In the genomic region with DNA sequence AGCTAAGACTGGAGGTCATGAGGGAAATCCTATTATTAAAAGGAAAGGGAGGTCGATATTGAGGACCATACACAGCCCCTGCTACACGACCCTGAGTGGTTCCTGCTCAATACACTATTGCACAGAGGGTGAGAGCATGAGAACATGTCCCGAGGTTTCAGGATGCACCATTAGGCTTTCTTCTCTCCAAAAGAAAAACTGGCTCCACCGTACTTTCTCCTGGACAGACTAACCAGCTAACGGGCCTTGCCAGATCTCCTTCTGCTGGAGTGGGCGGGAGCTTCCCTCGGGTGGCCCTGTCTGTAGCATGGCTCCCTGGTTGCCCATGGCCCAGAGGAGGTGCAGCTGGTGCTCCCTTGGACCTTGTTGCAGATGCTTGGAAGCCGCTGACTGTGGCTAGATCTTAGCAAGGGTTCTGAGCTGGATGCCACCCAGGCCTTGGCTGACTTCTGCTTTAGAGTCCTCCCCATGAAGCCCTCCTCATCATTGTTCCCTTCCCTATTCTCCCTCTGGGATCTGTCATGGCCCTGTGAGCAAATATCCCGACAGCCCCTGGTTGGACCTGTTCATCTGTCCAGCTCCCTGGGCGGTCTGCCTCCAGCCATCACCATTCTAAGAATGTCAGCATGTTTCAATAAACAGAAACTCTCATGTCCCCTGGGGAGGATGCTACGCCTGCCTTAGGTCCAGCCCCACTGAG, we compare ENCODE assay signal across 20 cellular contexts. TPM values are rescaled to one million over a fixed set of nuclear protein-coding genes. Genes with fewer than 3 reads are reported as not detected.
DNase-seq lines count a peak whose midpoint lies in the region; ATAC-seq, FAIRE-seq and TF ChIP-seq lines count a peak whose summit lies in the region.
"Had no signal": no experiment of that assay in that cellular context is flagged by ENCODE, and none has a peak within 500 bp of the region (broad histone marks: within the 10 kb centered on the region; RNA-seq: fewer than 3 reads in every experiment).

No MANE protein-coding gene starts in this region.

- H3K4me3 ChIP-seq in colonic mucosa, result no peak overlapping the region
- no peak overlapping the region for H3K4me3 ChIP-seq in kidney (ENCODE audit: low read length in 2 of 2)
- H3K4me3 ChIP-seq: BLaER1, GM23338 had no signal

- H3K36me3 ChIP-seq in colonic mucosa (no peaks in the 10 kb centered on the region), kidney (ENCODE audit: control insufficient read depth in 1 of 2, insufficient read depth in 2 of 2, low read length in 2 of 2) (no peaks in the 10 kb centered on the region)
- H3K36me3 ChIP-seq: BLaER1 had no signal

- H3K27me3 ChIP-seq in colonic mucosa, result no peaks in the 10 kb centered on the region
- H3K27me3 ChIP-seq: BLaER1 had no signal

- intact Hi-C loops in colonic mucosa (cut with DNase I), result no loop called here
- intact Hi-C loops in kidney (cut with DNase I), result no loop called here

- no peak for TF ChIP-seq CTCF in colonic mucosa (IDR thresholded peaks at IDR 0.05)
- TF ChIP-seq CTCF in omental fat pad (IDR thresholded peaks at IDR 0.05), result no peak
- TF ChIP-seq CTCF in kidney (IDR thresholded peaks at IDR 0.05; ENCODE audit: borderline replicate concordance, extremely low read depth, insufficient read depth), result no peak

- H3K9me3 ChIP-seq in colonic mucosa, result no peaks in the 10 kb centered on the region
- no peaks in the 10 kb centered on the region for H3K9me3 ChIP-seq in kidney (ENCODE audit: control insufficient read depth in 1 of 2, low read length in 2 of 2)
- H3K9me3 ChIP-seq: BLaER1 had no signal

- no peaks in the 10 kb centered on the region for H3K4me1 ChIP-seq in colonic mucosa
- H3K4me1 ChIP-seq in kidney (ENCODE audit: control insufficient read depth in 1 of 2, insufficient read depth in 1 of 2, low read depth in 1 of 2, low read length in 2 of 2), result peaks cover 0 to 3% of the 10 kb centered on the region in 2 donors

- H3K9ac ChIP-seq in colonic mucosa (ENCODE audit: low read depth in 2 of 2, low read length in 2 of 2), result no peak overlapping the region
- H3K9ac ChIP-seq in kidney (ENCODE audit: low read length in 2 of 2), result no peak overlapping the region
- H3K9ac ChIP-seq: BLaER1 had no signal

- peak; percentile 45 for DNase-seq in activated CD8-positive, alpha-beta memory T cell treated with anti-CD3 and anti-CD28 coated beads for 24 hours
- no peak for DNase-seq in activated CD8-positive, alpha-beta memory T cell treated with anti-CD3 and anti-CD28 coated beads, Interleukin-2, amount 50 U/mL, for 4 hours
- DNase-seq in colonic mucosa (peak; percentile 13), omental fat pad (ENCODE audit: low spot score) (peak; percentile 7), ureter (ENCODE audit: low spot score) (peak; percentile 22), kidney (no peak)
- DNase-seq in stimulated activated naive CD8-positive, alpha-beta T cell treated with anti-CD3 and anti-CD28 coated beads, Interleukin-15, Interleukin-2, amounts not matched to agents 100 U/mL and 50 U/mL, for 24 hours, result no peak
- DNase-seq: DND-41, NCI-H1105 treated with DMSO at 0.1 percent for 48 hours, NCI-H1694 treated with DMSO at 0.1 percent for 48 hours had no signal

- H3K27ac ChIP-seq in colonic mucosa (no peak overlapping the region), kidney (ENCODE audit: low read depth in 2 of 2, low read length in 2 of 2) (no peak overlapping the region)
- H3K27ac ChIP-seq: BLaER1, HL-60 had no signal

- FAIRE-seq in kidney (lab: Jason Lieb, UNC), result no peak
- FAIRE-seq: G401.6, HTR-8/SVneo, RCC 7860 had no signal

- no peak for ATAC-seq in omental fat pad (ENCODE audit: low FRiP score)
- no peak for ATAC-seq in stimulated activated naive CD8-positive, alpha-beta T cell treated with anti-CD3 and anti-CD28 coated beads, Interleukin-15, Interleukin-2, amounts not matched to agents 100 U/mL and 50 U/mL, for 24 hours
- no peak for ATAC-seq in GM18861 (IDR thresholded peaks at IDR 0.05; ENCODE audit: unreplicated experiment)
- ATAC-seq: GM23338, HCT116 had no signal

RNA-seq across cellular contexts. Expression of a gene that starts 52.9 kb away (rescaled TPM):
- total RNA-seq in colonic mucosa (1 to 10 TPM; 5.6 to 8.1 TPM), omental fat pad (not detected), ureter (23.2 TPM), kidney (15.2 TPM)
- polyA plus RNA-seq in kidney (ENCODE audit: insufficient read depth, low read depth, low replicate concordance), result 2.0 TPM
- total RNA-seq: GM23338, LHCN-M2 had no signal
- polyA plus RNA-seq: GM23338, IgD-negative memory B cell had no signal

Comparison
In these comparisons a context has a peak if more than half of its experiments do, and no peak if none do; other contexts are left out.
1. DNase-seq: peak in activated CD8-positive, alpha-beta memory T cell treated with anti-CD3 and anti-CD28 coated beads for 24 hours (single experiment), colonic mucosa (single experiment), omental fat pad (single experiment) and ureter (single experiment); none in activated CD8-positive, alpha-beta memory T cell treated with anti-CD3 and anti-CD28 coated beads, Interleukin-2, amount 50 U/mL, for 4 hours (single experiment), stimulated activated naive CD8-positive, alpha-beta T cell treated with anti-CD3 and anti-CD28 coated beads, Interleukin-15, Interleukin-2, amounts not matched to agents 100 U/mL and 50 U/mL, for 24 hours (single experiment) and kidney (single experiment).
2. RNA of a gene that starts 52.9 kb away (total RNA-seq): 23.2 TPM in ureter (single experiment), 15.2 TPM in kidney (single experiment) and 5.6 to 8.1 TPM in colonic mucosa; not detected in omental fat pad; every median in the first group is over 4 times any median in the second.